Comparison of ENCODE assay signal across 33 cellular contexts in the genomic region with DNA sequence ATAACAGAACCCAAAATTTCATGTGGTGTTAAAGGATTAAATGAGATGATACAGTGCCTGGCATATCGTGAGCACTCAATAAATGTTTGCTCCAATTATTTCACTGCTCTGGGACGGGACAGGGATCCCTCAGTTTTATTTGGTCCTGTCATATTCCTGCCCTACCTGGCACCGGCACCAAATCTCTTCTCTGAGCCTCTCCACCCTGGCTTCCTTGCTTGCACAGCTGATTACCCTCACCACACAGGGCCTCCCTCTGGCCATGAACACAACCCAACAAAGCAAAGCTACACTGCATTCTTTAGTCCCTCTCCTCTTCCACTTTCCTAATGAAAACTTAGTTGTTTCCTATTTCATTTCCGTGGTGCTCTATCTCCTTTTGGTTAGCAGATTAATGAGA.
"Had no signal": no experiment of that assay in that cellular context is flagged by ENCODE, and none has a peak within 500 bp of the region (broad histone marks: within the 10 kb centered on the region; RNA-seq: fewer than 3 reads in every experiment).

No MANE protein-coding gene starts in this region.

- H3K4me3 Mint-ChIP-seq: activated CD8-positive, alpha-beta T cell treated with anti-CD3 and anti-CD28 coated beads for 36 hours; activated naive CD4-positive, alpha-beta T cell treated with anti-CD3 and anti-CD28 coated beads, Interleukin-2, amount 50 U/mL, for 24 hours; activated T-cell treated with anti-CD3 and anti-CD28 coated beads, Interleukin-2, amount 50 U/mL, for 72 hours; activated T-helper 17 cell treated with anti-CD3 and anti-CD28 coated beads, Interleukin-2, amount 50 U/mL, for 72 hours had no signal

- DNase-seq: activated CD4-positive, alpha-beta T cell treated with anti-CD3 and anti-CD28 coated beads for 1 hour; activated CD4-positive, alpha-beta T cell treated with anti-CD3 and anti-CD28 coated beads for 48 hours; activated CD4-positive, alpha-beta T cell treated with anti-CD3 and anti-CD28 coated beads, Interleukin-2, amount 50 U/mL, for 4 hours; activated CD4-positive, CD25-positive, alpha-beta regulatory T cell; activated CD8-positive, alpha-beta T cell treated with anti-CD3 and anti-CD28 coated beads for 36 hours; activated gamma-delta T cell; activated naive CD4-positive, alpha-beta T cell treated with Interleukin-2 at 50 U/mL for 16 hours; activated T-cell treated with anti-CD3 and anti-CD28 coated beads, Interleukin-2, amount 50 U/mL, for 1 hour; activated T-cell treated with anti-CD3 and anti-CD28 coated beads, Interleukin-2, amount 50 U/mL, for 72 hours; amygdala; body of pancreas; caudate nucleus; MM.1S; NCI-H1105; NCI-H1417 treated with DMSO at 0.1 percent for 48 hours; NCI-H1694; NCI-H1930; NCI-H2081 treated with DMSO at 0.1 percent for 48 hours; NCI-H226; NCI-H524 treated with DMSO at 0.1 percent for 48 hours; NK-92 treated with Interleukin-12 subunit alpha and Interleukin-12 subunit beta, amount 100 ng/mL, for 24 hours; PC-3; Peyer's patch; RPMI8226; SW 1271; T-helper 1 cell; T-helper 2 cell; T-helper 9 cell; WERI-Rb-1 had no signal

- H3K27ac Mint-ChIP-seq: activated CD8-positive, alpha-beta T cell treated with anti-CD3 and anti-CD28 coated beads for 36 hours; activated naive CD4-positive, alpha-beta T cell treated with anti-CD3 and anti-CD28 coated beads, Interleukin-2, amount 50 U/mL, for 24 hours; activated T-cell treated with anti-CD3 and anti-CD28 coated beads, Interleukin-2, amount 50 U/mL, for 72 hours; activated T-helper 17 cell treated with anti-CD3 and anti-CD28 coated beads, Interleukin-2, amount 50 U/mL, for 72 hours had no signal

- ATAC-seq: activated CD8-positive, alpha-beta T cell treated with anti-CD3 and anti-CD28 coated beads for 36 hours; activated T-cell treated with anti-CD3 and anti-CD28 coated beads, Interleukin-2, amount 50 U/mL, for 72 hours; activated T-helper 17 cell treated with anti-CD3 and anti-CD28 coated beads, Interleukin-2, amount 50 U/mL, for 72 hours; body of pancreas; PC-3 had no signal

- H3K27ac ChIP-seq: body of pancreas, breast epithelium, KMS-11, Peyer's patch, WERI-Rb-1 had no signal

- H3K36me3 ChIP-seq: breast epithelium, Peyer's patch had no signal

- H3K4me1 ChIP-seq: body of pancreas, breast epithelium, Peyer's patch had no signal

- H3K27me3 ChIP-seq: body of pancreas, breast epithelium, Peyer's patch had no signal

- H3K4me3 ChIP-seq: body of pancreas, breast epithelium, Peyer's patch had no signal

- H3K9ac ChIP-seq: KMS-11 had no signal

- H3K27me3 Mint-ChIP-seq: activated CD8-positive, alpha-beta T cell treated with anti-CD3 and anti-CD28 coated beads for 36 hours; activated naive CD4-positive, alpha-beta T cell treated with anti-CD3 and anti-CD28 coated beads, Interleukin-2, amount 50 U/mL, for 24 hours; activated T-helper 17 cell treated with anti-CD3 and anti-CD28 coated beads, Interleukin-2, amount 50 U/mL, for 72 hours had no signal
